Comparison of ENCODE assay signal across 8 cellular contexts in genomic region chr16:1188781-1189189, GRCh38. TPM values are rescaled to one million over a fixed set of nuclear protein-coding genes. Genes with fewer than 3 reads are reported as not detected.
A peak's percentile ranks its signal among the peaks of the same experiment; 100 is the strongest.
DNase-seq lines count a peak whose midpoint lies in the region; ATAC-seq and TF ChIP-seq lines count a peak whose summit lies in the region.

No MANE protein-coding gene starts in this region.

- H3K4me3 Mint-ChIP-seq in endothelial cell (ENCODE audit: unreplicated experiment) (no peak overlapping the region), osteocyte (ENCODE audit: unreplicated experiment) (no peak overlapping the region)

- no peak overlapping the region for H3K27ac Mint-ChIP-seq in endothelial cell (ENCODE audit: unreplicated experiment)
- H3K27ac Mint-ChIP-seq in osteocyte (ENCODE audit: unreplicated experiment): no peak overlapping the region

- H3K9me3 Mint-ChIP-seq in endothelial cell (ENCODE audit: unreplicated experiment): no peaks in the 10 kb centered on the region
- H3K9me3 Mint-ChIP-seq in osteocyte (ENCODE audit: unreplicated experiment): no peaks in the 10 kb centered on the region

- TF ChIP-seq CTCF in endothelial cell (IDR thresholded peaks at IDR 0.05; ENCODE audit: unreplicated experiment): no peak
- TF ChIP-seq CTCF in osteocyte (IDR thresholded peaks at IDR 0.05): no peak

- H3K36me3 Mint-ChIP-seq in endothelial cell (ENCODE audit: low read depth, unreplicated experiment): no peaks in the 10 kb centered on the region
- no peaks in the 10 kb centered on the region for H3K36me3 Mint-ChIP-seq in osteocyte (ENCODE audit: unreplicated experiment)

- H3K27me3 Mint-ChIP-seq in endothelial cell (ENCODE audit: unreplicated experiment): peaks cover 6% of the 10 kb centered on the region
- H3K27me3 Mint-ChIP-seq in osteocyte (ENCODE audit: unreplicated experiment): no peaks in the 10 kb centered on the region

- H3K4me1 Mint-ChIP-seq in endothelial cell (ENCODE audit: unreplicated experiment) (no peaks in the 10 kb centered on the region), osteocyte (ENCODE audit: unreplicated experiment) (peaks cover 7% of the 10 kb centered on the region)

- no peak for ATAC-seq in GM18873 (IDR thresholded peaks at IDR 0.05; ENCODE audit: low FRiP score, unreplicated experiment)
- ATAC-seq in HG03432 (IDR thresholded peaks at IDR 0.05; ENCODE audit: unreplicated experiment): no peak
- no peak for ATAC-seq in HG02571 (IDR thresholded peaks at IDR 0.05; ENCODE audit: unreplicated experiment)

- DNase-seq in activated gamma-delta T cell treated with Interleukin-2 at 50 U/mL for 16 hours (peak; percentile 31), activated gamma-delta T cell (lab: John Stamatoyannopoulos, UW) (no peak), endothelial cell (ENCODE audit: low spot score) (peak; percentile 79), osteocyte (ENCODE audit: extremely low spot score, unreplicated experiment) (peak; percentile 92)
- peak; percentile 55 for DNase-seq in activated CD4-positive, alpha-beta T cell treated with anti-CD3 and anti-CD28 coated beads for 48 hours

RNA-seq across cellular contexts. Expression of gene CACNA1H, which starts 35.9 kb away (rescaled TPM):
- total RNA-seq in endothelial cell (ENCODE audit: unreplicated experiment): 3.4 TPM
- total RNA-seq in osteocyte: 21.2 and 21.3 TPM in 2 replicates

RNA-seq across cellular contexts. Expression of gene TPSG1, which starts 36.3 kb away (rescaled TPM):
- total RNA-seq in endothelial cell (ENCODE audit: unreplicated experiment): not detected
- total RNA-seq in osteocyte: not detected in 2 replicates

RNA-seq across cellular contexts. Expression of gene TPSB2, which starts 41.2 kb away (rescaled TPM):
- not detected for total RNA-seq in endothelial cell (ENCODE audit: unreplicated experiment)
- not detected in 2 replicates for total RNA-seq in osteocyte

RNA-seq across cellular contexts. Expression of gene TPSAB1, which starts 51.7 kb away (rescaled TPM):
- total RNA-seq in endothelial cell (ENCODE audit: unreplicated experiment): not detected
- total RNA-seq in osteocyte: not detected in 2 replicates
